ENCODE assay signal across 12 cellular contexts in genomic region chr10:34504534-34504933, GRCh38.
DNase-seq lines count a peak whose midpoint lies in the region; ATAC-seq, FAIRE-seq and TF ChIP-seq lines count a peak whose summit lies in the region.
"Had no signal": no experiment of that assay in that cellular context is flagged by ENCODE, and none has a peak within 500 bp of the region (broad histone marks: within the 10 kb centered on the region; RNA-seq: fewer than 3 reads in every experiment).

No MANE protein-coding gene starts in this region.

- in situ Hi-C loops in Caki2 (cut with HindIII; ENCODE audit: low pct_unique_long_range_greater_than_20kb, low sequenced_read_pairs) = no loop called here

- WGBS in lower leg skin, 2 donors = 50 to 53% methylated on average over 3 of the region's 3 CpGs

- ATAC-seq in HG03457 (IDR thresholded peaks at IDR 0.05; ENCODE audit: unreplicated experiment) (no peak), GM21447 (IDR thresholded peaks at IDR 0.05; ENCODE audit: unreplicated experiment) (no peak)

- TF ChIP-seq CTCF in kidney epithelial cell (IDR thresholded peaks at IDR 0.05; ENCODE audit: insufficient read depth, low read length, poor library complexity, severe bottlenecking) = no peak
- no peak for TF ChIP-seq CTCF in lower leg skin (IDR thresholded peaks at IDR 0.05)

- DNase-seq in Caki2 (ENCODE audit: low read depth) = peak; percentile 60
- DNase-seq in HTR-8/SVneo (ENCODE audit: insufficient read length, low spot score) = peak; percentile 41
- DNase-seq in amniotic epithelial cell (ENCODE audit: low read depth) = peak; percentile 71
- peak; percentile 48 for DNase-seq in kidney epithelial cell (ENCODE audit: low read depth)
- no peak for DNase-seq in AML-193 (lab: John Stamatoyannopoulos, UW)
- DNase-seq in lower leg skin (ENCODE audit: low spot score in 2 of 2) = no peak
- DNase-seq: activated CD4-positive, alpha-beta T cell treated with anti-CD3 and anti-CD28 coated beads for 4 hours; kidney; NCI-H774 had no signal

- H3K4me3 ChIP-seq in kidney epithelial cell (ENCODE audit: low read depth, low read length) (no peak overlapping the region), lower leg skin (ENCODE audit: low read depth, poor library complexity, severe bottlenecking) (no peak overlapping the region)

- H3K36me3 ChIP-seq in kidney epithelial cell (ENCODE audit: control insufficient read depth, insufficient read depth, low read length) = no peaks in the 10 kb centered on the region

- TF ChIP-seq POLR2A in lower leg skin (IDR thresholded peaks at IDR 0.05) = no peak

- FAIRE-seq in HTR-8/SVneo (lab: Jason Lieb, UNC) = peak; percentile 48
- FAIRE-seq: G401.6, kidney had no signal

- no peaks in the 10 kb centered on the region for H3K27me3 ChIP-seq in kidney epithelial cell (ENCODE audit: control insufficient read depth, insufficient read depth, low read length)

- intact Hi-C loops in lower leg skin (cut with DNase I; ENCODE audit: low total_unique reads) = no loop called here

Comparison
In these comparisons a context has a peak if more than half of its experiments do, and no peak if none do; other contexts are left out.
1. DNase-seq: peak in Caki2 (single experiment), HTR-8/SVneo (single experiment), amniotic epithelial cell (single experiment) and kidney epithelial cell (single experiment); none in AML-193 (0 of 2) and lower leg skin (0 of 2).